ENCODE assay signal across 9 cellular contexts in the genomic region with DNA sequence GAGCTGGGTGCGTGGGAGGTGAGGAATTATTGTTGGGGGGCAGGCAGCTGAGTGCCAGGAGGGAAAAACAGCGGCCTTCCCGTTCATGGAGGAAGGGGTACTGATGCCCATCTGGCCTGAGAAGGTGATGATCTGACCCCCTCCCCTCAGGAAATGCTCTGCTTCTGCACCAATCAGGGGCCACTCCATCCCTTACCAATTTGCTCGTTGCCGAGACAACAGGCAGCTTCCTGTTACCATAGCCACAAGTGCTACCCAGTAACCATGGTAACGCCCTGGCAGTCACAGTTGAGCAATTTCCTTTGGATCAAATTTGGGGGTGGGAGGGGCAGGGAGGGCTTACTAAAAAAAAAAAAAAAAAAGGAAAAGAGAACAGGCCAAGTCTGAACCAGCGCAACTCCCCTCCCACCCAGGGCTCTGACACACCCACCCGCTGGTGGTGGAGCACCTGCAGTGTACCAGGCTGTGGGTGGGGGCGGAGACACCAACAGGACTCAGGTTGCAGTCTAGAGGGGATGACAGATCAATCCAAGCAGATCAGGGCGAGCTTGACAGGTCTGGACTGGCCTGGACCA. TPM values are rescaled to one million over a fixed set of nuclear protein-coding genes. Genes with fewer than 3 reads are reported as not detected.
DNase-seq lines count a peak whose midpoint lies in the region; ATAC-seq lines count a peak whose summit lies in the region.
"Had no signal": no experiment of that assay in that cellular context is flagged by ENCODE, and none has a peak within 500 bp of the region (broad histone marks: within the 10 kb centered on the region; RNA-seq: fewer than 3 reads in every experiment).

No MANE protein-coding gene starts in this region.

- peaks cover 10% of the 10 kb centered on the region for H3K4me1 Mint-ChIP-seq in activated naive CD8-positive, alpha-beta T cell treated with anti-CD3 and anti-CD28 coated beads, Interleukin-2, amount 50 U/mL, for 24 hours

- peak; percentile 55 for ATAC-seq in activated naive CD8-positive, alpha-beta T cell treated with anti-CD3 and anti-CD28 coated beads, Interleukin-2, amount 50 U/mL, for 24 hours
- no peak for ATAC-seq in HG02798 (IDR thresholded peaks at IDR 0.05; ENCODE audit: poor library complexity, unreplicated experiment)

- H3K4me3 Mint-ChIP-seq in activated naive CD8-positive, alpha-beta T cell treated with anti-CD3 and anti-CD28 coated beads, Interleukin-2, amount 50 U/mL, for 24 hours = no peak overlapping the region

- H3K27ac Mint-ChIP-seq in activated naive CD8-positive, alpha-beta T cell treated with anti-CD3 and anti-CD28 coated beads, Interleukin-2, amount 50 U/mL, for 24 hours = no peak overlapping the region

- no peaks in the 10 kb centered on the region for H3K27me3 Mint-ChIP-seq in activated naive CD8-positive, alpha-beta T cell treated with anti-CD3 and anti-CD28 coated beads, Interleukin-2, amount 50 U/mL, for 24 hours

- H3K36me3 Mint-ChIP-seq in activated naive CD8-positive, alpha-beta T cell treated with anti-CD3 and anti-CD28 coated beads, Interleukin-2, amount 50 U/mL, for 24 hours (ENCODE audit: low read depth) = no peaks in the 10 kb centered on the region

- H3K9me3 Mint-ChIP-seq in activated naive CD8-positive, alpha-beta T cell treated with anti-CD3 and anti-CD28 coated beads, Interleukin-2, amount 50 U/mL, for 24 hours = no peaks in the 10 kb centered on the region

- DNase-seq in HT1080 (ENCODE audit: low read depth) = peak; percentile 22
- DNase-seq in RPMI7951 (ENCODE audit: low read depth) = peak; percentile 29
- DNase-seq in activated naive CD8-positive, alpha-beta T cell treated with anti-CD3 and anti-CD28 coated beads, Interleukin-2, amount 50 U/mL, for 24 hours = no peak
- peak; percentile 16 for DNase-seq in midbrain (lab: John Stamatoyannopoulos, UW)
- no peak for DNase-seq in epidermal melanocyte (ENCODE audit: insufficient read length, low spot score)
- DNase-seq in DMS114 treated with DMSO at 0.1 percent for 48 hours (lab: John Stamatoyannopoulos, UW; ENCODE audit: unreplicated experiment) = no peak
- no peak for DNase-seq in NCI-H226

RNA-seq across cellular contexts. Expression of gene CELF6, which starts 13.7 kb away (rescaled TPM):
- 0.34 TPM in 1 of 2 replicates, not detected in the other for total RNA-seq in HT1080 (2014; rRNA removed; shearing (Covaris generic))
- 0.18 TPM in 1 of 2 replicates, not detected in the other for polyA plus RNA-seq in HT1080 (2015; cell fraction: cytosol; rRNA removed)
- polyA plus RNA-seq in HT1080 (2015; cell fraction: nucleus; rRNA removed) = 2.2 and 3.4 TPM in 2 replicates
- total RNA-seq in RPMI7951 (2014; rRNA removed; shearing (Covaris generic)) = not detected in 2 replicates
- total RNA-seq: endothelial cell of umbilical vein had no signal

RNA-seq across cellular contexts. Expression of gene PARP6, which starts 33.9 kb away (rescaled TPM):
- 21.9 and 27.4 TPM in 2 replicates for total RNA-seq in HT1080 (2014; rRNA removed; shearing (Covaris generic))
- 13.7 and 17.2 TPM in 2 replicates for polyA plus RNA-seq in HT1080 (2015; cell fraction: cytosol; rRNA removed)
- 102 and 116 TPM in 2 replicates for polyA plus RNA-seq in HT1080 (2015; cell fraction: nucleus; rRNA removed)
- 19.5 and 28.8 TPM in 2 replicates for total RNA-seq in RPMI7951 (2014; rRNA removed; shearing (Covaris generic))

Comparison
In these comparisons a context has a peak if more than half of its experiments do, and no peak if none do; other contexts are left out.
1. DNase-seq: peak in HT1080 (single experiment), RPMI7951 (single experiment) and midbrain (single experiment); none in activated naive CD8-positive, alpha-beta T cell treated with anti-CD3 and anti-CD28 coated beads, Interleukin-2, amount 50 U/mL, for 24 hours (single experiment), epidermal melanocyte (single experiment), DMS114 treated with DMSO at 0.1 percent for 48 hours (single experiment) and NCI-H226 (single experiment).